8 cellular contexts compared by ENCODE assay signal in the genomic region with DNA sequence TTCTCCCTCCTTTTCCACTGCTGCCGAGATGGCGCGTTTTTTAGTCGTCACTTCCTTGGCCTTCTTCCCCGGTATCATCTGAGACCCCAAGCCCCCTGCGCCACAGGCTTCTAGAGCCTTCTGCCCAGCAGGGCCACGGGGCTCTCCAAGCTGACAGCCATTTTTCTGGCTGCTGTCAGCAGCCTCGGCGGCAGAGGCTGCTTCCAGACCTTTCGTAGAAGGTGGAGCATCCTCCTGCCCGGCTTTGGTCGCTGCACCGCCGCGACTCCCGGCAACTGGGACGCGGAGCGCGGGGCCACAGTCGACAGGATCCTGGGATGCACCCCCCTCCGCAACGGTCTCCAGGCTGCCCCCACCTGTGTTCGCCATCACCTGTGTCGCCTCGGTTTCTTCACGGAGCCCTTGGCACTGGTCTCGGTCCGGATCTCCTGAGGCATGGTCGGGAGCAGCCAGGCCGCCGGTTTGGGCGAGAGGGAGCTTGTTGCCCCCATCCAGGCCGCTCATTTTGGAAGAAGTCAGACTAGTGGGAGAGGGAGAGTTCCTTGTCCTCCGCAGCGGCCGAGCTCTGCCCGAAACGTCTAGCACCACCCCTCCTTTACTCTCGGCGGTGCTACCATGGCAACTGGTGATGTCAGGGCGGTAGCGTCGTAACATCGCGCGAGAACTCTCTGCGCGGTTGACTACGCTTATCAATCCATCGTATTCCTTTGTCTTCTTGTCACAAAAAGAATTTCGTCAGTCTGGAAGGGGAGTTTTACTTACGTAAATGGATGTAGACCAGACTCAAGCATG. TPM values are rescaled to one million over a fixed set of nuclear protein-coding genes. Genes with fewer than 3 reads are reported as not detected.
DNase-seq lines count a peak whose midpoint lies in the region; ATAC-seq and TF ChIP-seq lines count a peak whose summit lies in the region.

A gene (minus strand): TSS at position 571 of the 792 bp plus-strand sequence. CDS start 67 bp downstream, at position 504.

- ATAC-seq in GM21360 (IDR thresholded peaks at IDR 0.05; ENCODE audit: unreplicated experiment) (peak; percentile 99), lung (ENCODE audit: insufficient read depth, low FRiP score) (peak; percentile 94)
- peak; percentile 96 for ATAC-seq in effector memory CD8-positive, alpha-beta T cell (replicated peaks)

- peaks cover 1 to 26% of the 10 kb centered on the region in 2 donors for H3K4me1 Mint-ChIP-seq in effector memory CD8-positive, alpha-beta T cell (ENCODE audit: low read depth in 2 of 2)

- no peaks in the 10 kb centered on the region for H3K27me3 Mint-ChIP-seq in effector memory CD8-positive, alpha-beta T cell

- no peaks in the 10 kb centered on the region for H3K27me3 ChIP-seq in lung (ENCODE audit: control insufficient read depth, insufficient read depth)

- no peak within 1 kb of the TSS for H3K27ac Mint-ChIP-seq in effector memory CD8-positive, alpha-beta T cell

- peaks cover 16 to 17% of the 10 kb centered on the region in 2 donors for H3K4me1 ChIP-seq in lung (ENCODE audit: control insufficient read depth in 2 of 2, insufficient read depth in 2 of 2, low read length in 2 of 2)

- no peak for TF ChIP-seq CTCF in lung (IDR thresholded peaks at IDR 0.05; ENCODE audit: control extremely low read depth, extremely low read depth)

- peaks cover 5% of the 10 kb centered on the region for H3K36me3 Mint-ChIP-seq in effector memory CD8-positive, alpha-beta T cell (ENCODE audit: insufficient read depth)

- WGBS in lung, 2 donors: 0% methylated on average over 42 to 53 of the region's 53 CpGs

- no peak within 1 kb of the TSS for H3K4me3 Mint-ChIP-seq in effector memory CD8-positive, alpha-beta T cell

- no peaks in the 10 kb centered on the region for H3K9me3 Mint-ChIP-seq in effector memory CD8-positive, alpha-beta T cell

- H3K36me3 ChIP-seq in lung (ENCODE audit: control insufficient read depth in 2 of 2, insufficient read depth in 2 of 2, low read length in 2 of 2): no peaks in the 10 kb centered on the region

- DNase-seq in COLO668 (lab: John Stamatoyannopoulos, UW; ENCODE audit: unreplicated experiment) (peak; percentile 92), HS-5 (ENCODE audit: low read depth) (peak; percentile 85), NK-92 (lab: John Stamatoyannopoulos, UW; ENCODE audit: unreplicated experiment) (peak; percentile 45), lung (ENCODE audit: low spot score) (peak; percentile 94)
- DNase-seq in activated CD8-positive, alpha-beta memory T cell treated with anti-CD3 and anti-CD28 coated beads for 1 hour (ENCODE audit: extremely low read depth in 1 of 2, low read depth in 1 of 2): peak; percentile 78 to 82
- peak; percentile 89 to 93 (median 90) for DNase-seq in effector memory CD8-positive, alpha-beta T cell
- peak; percentile 77 to 87 (median 84) for DNase-seq in stimulated activated CD4-positive, alpha-beta T cell treated with anti-CD3 and anti-CD28 coated beads, TNF-alpha, amount 100 ng/mL, for 24 hours (ENCODE audit: low read depth in 3 of 3)

- H3K9me3 ChIP-seq in lung (ENCODE audit: control insufficient read depth in 2 of 2, insufficient read depth in 1 of 2, low read length in 1 of 2): no peaks in the 10 kb centered on the region

- peak within 1 kb of the TSS; percentile 96 for H3K4me3 ChIP-seq in lung

- H3K27ac ChIP-seq in lung (ENCODE audit: low read depth in 1 of 2, low read length in 1 of 2): peak within 1 kb of the TSS; percentile 95 to 97

RNA-seq across cellular contexts. Expression of the gene that starts here (rescaled TPM):
- 10 to 100 TPM; 14.8 to 30.0 TPM for total RNA-seq in lung
- 1 to 10 TPM; 7.3 to 8.9 TPM for polyA plus RNA-seq in lung

Comparison
In these comparisons a context has a peak if more than half of its experiments do, and no peak if none do; other contexts are left out.
1. Peak in every context shown above with its lines: DNase-seq, ATAC-seq, H3K4me3 ChIP-seq and H3K27ac ChIP-seq.